In genomic region chr7:138400400-138400886, GRCh38 we compare ENCODE assay signal across 1 cellular context.
A peak's percentile ranks its signal among the peaks of the same experiment; 100 is the strongest.
TF ChIP-seq lines count a peak whose summit lies in the region.

No MANE protein-coding gene starts in this region.

TF ChIP-seq in endothelial cell of umbilical vein, 7 proteins besides CTCF, POLR2A, EP300 and RAD21 (continued from another document):
- TF ChIP-seq MYC (IDR thresholded peaks at IDR 0.05; ENCODE audit: low read depth, low read length) (no peak), POLR2AphosphoS5 (IDR thresholded peaks at IDR 0.05; ENCODE audit: insufficient read depth, low read depth, low read length) (peak; percentile 44), EZH2 (IDR thresholded peaks at IDR 0.05; ENCODE audit: borderline replicate concordance, low read depth, low read length, severe bottlenecking) (no peak), FOS (IDR thresholded peaks at IDR 0.05; ENCODE audit: borderline replicate concordance, insufficient read depth, low read length) (peak; percentile 13), GATA2 (IDR thresholded peaks at IDR 0.05; ENCODE audit: insufficient read depth, insufficient read length, low read depth, low read length) (peak; percentile 80), JUN (IDR thresholded peaks at IDR 0.05; ENCODE audit: borderline replicate concordance, insufficient read depth, insufficient read length, low read depth) (peak; percentile 26)
TF ChIP-seq in endothelial cell of umbilical vein: peak in this region for 4.
